8 cellular contexts compared by ENCODE assay signal in genomic region chrX:30488092-30488491, GRCh38.
DNase-seq lines count a peak whose midpoint lies in the region; ATAC-seq lines count a peak whose summit lies in the region.

No MANE protein-coding gene starts in this region.

- peak; percentile 65 for ATAC-seq in GM18511 (IDR thresholded peaks at IDR 0.05; ENCODE audit: unreplicated experiment)
- peak; percentile 76 for ATAC-seq in HG02571 (IDR thresholded peaks at IDR 0.05; ENCODE audit: unreplicated experiment)
- ATAC-seq in HG03025 (IDR thresholded peaks at IDR 0.05; ENCODE audit: low FRiP score, unreplicated experiment), result no peak
- no peak for ATAC-seq in GM21423 (IDR thresholded peaks at IDR 0.05; ENCODE audit: unreplicated experiment)

- DNase-seq in NCI-H748 treated with DMSO at 0.1 percent for 48 hours (lab: John Stamatoyannopoulos, UW) (peak; percentile 1), myocyte (ENCODE audit: low read depth) (peak; percentile 14), dedifferentiated amniotic fluid mesenchymal stem cell (ENCODE audit: extremely low spot score) (no peak), NCI-H2171 (lab: John Stamatoyannopoulos, UW) (no peak)

Comparison
In these comparisons a context has a peak if more than half of its experiments do, and no peak if none do; other contexts are left out.
1. ATAC-seq: peak in GM18511 (single experiment) and HG02571 (single experiment); none in HG03025 (single experiment) and GM21423 (single experiment).
2. DNase-seq: peak in NCI-H748 treated with DMSO at 0.1 percent for 48 hours (single experiment) and myocyte (single experiment); none in dedifferentiated amniotic fluid mesenchymal stem cell (single experiment) and NCI-H2171 (single experiment).